ENCODE assay signal across 8 cellular contexts in genomic region chr4:177339794-177340374, GRCh38. TPM values are rescaled to one million over a fixed set of nuclear protein-coding genes. Genes with fewer than 3 reads are reported as not detected.
DNase-seq lines count a peak whose midpoint lies in the region; ATAC-seq, FAIRE-seq and TF ChIP-seq lines count a peak whose summit lies in the region.

No MANE protein-coding gene starts in this region.

- H3K4me1 ChIP-seq in foreskin keratinocyte, result no peaks in the 10 kb centered on the region

- ATAC-seq in activated CD4-positive, CD25-positive, alpha-beta regulatory T cell treated with anti-CD3 and anti-CD28 coated beads, Interleukin-2, amount 50 U/mL, for 24 hours, result peak; percentile 79 to 85
- peak; percentile 95 for ATAC-seq in GM21529 (IDR thresholded peaks at IDR 0.05; ENCODE audit: unreplicated experiment)
- ATAC-seq in foreskin keratinocyte, result peak; percentile 83
- peak; percentile 75 for ATAC-seq in sciatic nerve

- intact Hi-C loops in sciatic nerve (cut with DNase I), result no loop called here

- FAIRE-seq in TTC549 (lab: Jason Lieb, UNC), result peak; percentile 17

- H3K27me3 ChIP-seq in foreskin keratinocyte, result no peaks in the 10 kb centered on the region

- DNase-seq in activated CD4-positive, CD25-positive, alpha-beta regulatory T cell treated with anti-CD3 and anti-CD28 coated beads, Interleukin-2, amount 50 U/mL, for 72 hours, result no peak
- DNase-seq in HS-5 (ENCODE audit: low read depth) (peak; percentile 14), foreskin keratinocyte (peak in 1 of 2 donors; percentile 39), sciatic nerve (ENCODE audit: low spot score) (no peak)
- no peak for DNase-seq in stimulated activated CD4-positive, alpha-beta T cell treated with anti-CD3 and anti-CD28 coated beads, Interleukin-4, amount 100 ng/mL, for 1 hour

- H3K27ac ChIP-seq in foreskin keratinocyte, result no peak overlapping the region

- TF ChIP-seq CTCF in foreskin keratinocyte (conservative IDR thresholded peaks at IDR 0.05), result peak; percentile 79

RNA-seq across cellular contexts. Expression of gene NEIL3, which starts 30.2 kb away (rescaled TPM):
- total RNA-seq in foreskin keratinocyte (10.1 and 14.2 TPM in 2 replicates), sciatic nerve (0.67 TPM)
- 4.3 and 7.7 TPM in 2 replicates for polyA plus RNA-seq in foreskin keratinocyte
